ENCODE assay signal across 8 cellular contexts in the genomic region with DNA sequence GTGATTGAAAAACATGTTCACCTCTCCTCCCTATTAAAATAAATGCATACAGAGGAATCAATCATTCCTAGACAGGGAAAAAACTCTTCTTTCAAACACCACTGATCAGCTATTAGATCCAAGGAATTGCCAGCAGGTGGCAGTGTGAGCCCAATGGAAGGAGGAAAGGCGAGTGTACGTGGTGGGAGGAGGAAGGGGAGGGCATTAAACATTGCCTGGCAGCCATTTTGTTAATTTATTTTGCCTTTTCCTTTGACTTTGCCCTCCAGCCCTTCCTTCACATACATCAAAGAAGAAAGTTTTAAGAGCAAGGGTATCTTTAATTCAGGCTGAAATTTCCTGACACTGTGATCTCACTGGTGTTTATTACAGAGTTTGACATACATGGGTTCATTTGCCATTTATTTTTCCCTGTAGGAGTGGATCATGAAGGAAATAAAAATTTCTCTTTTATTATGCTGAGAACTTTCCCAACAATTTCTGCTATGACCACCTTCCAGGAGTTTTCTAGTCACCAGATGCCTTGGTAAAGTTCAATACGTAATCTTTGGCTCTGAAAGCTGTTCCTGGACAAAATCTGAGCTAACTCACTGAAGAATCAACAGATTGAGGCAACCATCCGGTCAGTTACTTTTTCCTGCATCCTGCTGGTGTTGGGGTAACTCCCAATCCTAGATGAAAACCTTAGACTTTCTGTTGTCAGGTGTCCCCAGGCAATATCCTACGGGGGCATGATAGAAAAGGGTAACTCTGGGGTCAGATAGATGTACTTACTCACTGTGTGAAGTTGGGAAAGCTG. TPM values are rescaled to one million over a fixed set of nuclear protein-coding genes. Genes with fewer than 3 reads are reported as not detected.
DNase-seq lines count a peak whose midpoint lies in the region; ATAC-seq and TF ChIP-seq lines count a peak whose summit lies in the region.

No MANE protein-coding gene starts in this region.

- no peaks in the 10 kb centered on the region for H3K9me3 ChIP-seq in left lung

- H3K27ac ChIP-seq in left lung, result peak overlapping the region; percentile 93 to 98

- intact Hi-C loops in dendritic cell treated with granulocyte-macrophage colony-stimulating factor and Interleukin-4, amounts not matched to agents 40 ng/mL and 50 ng/mL, for 4 days (cut with micrococcal nuclease), result loop anchor here (1.0 to 5.0 kb wide), 2 partner anchors 41 to 227 kb away; no protein-coding TSS in a partner anchor
- intact Hi-C loops in left lung (cut with DNase I), result loop anchor here in 1 of 2 donors (5.0 to 10.0 kb wide), 3 partner anchors 76 to 438 kb away; a partner anchor contains a TSS

- no peaks in the 10 kb centered on the region for H3K9me3 Mint-ChIP-seq in activated CD4-positive, alpha-beta T cell treated with anti-CD3 and anti-CD28 coated beads, Interleukin-2, amount 10 ng/mL, durations not matched to agents 7 days and 5 days
- no peaks in the 10 kb centered on the region for H3K9me3 Mint-ChIP-seq in dendritic cell treated with granulocyte-macrophage colony-stimulating factor and Interleukin-4, amounts not matched to agents 40 ng/mL and 50 ng/mL, for 4 days

- peak; percentile 67 for TF ChIP-seq CTCF in GM12874 (IDR thresholded peaks at IDR 0.05; ENCODE audit: insufficient read depth, low read depth, low read length)
- peak; percentile 70 to 84 for TF ChIP-seq CTCF in left lung (IDR thresholded peaks at IDR 0.05)

- H3K36me3 ChIP-seq in left lung, result no peaks in the 10 kb centered on the region

- H3K4me3 Mint-ChIP-seq in activated CD4-positive, alpha-beta T cell treated with anti-CD3 and anti-CD28 coated beads, Interleukin-2, amount 10 ng/mL, durations not matched to agents 7 days and 5 days, result peak overlapping the region; percentile 96
- peak overlapping the region; percentile 24 for H3K4me3 Mint-ChIP-seq in dendritic cell treated with granulocyte-macrophage colony-stimulating factor and Interleukin-4, amounts not matched to agents 40 ng/mL and 50 ng/mL, for 4 days

- H3K27ac Mint-ChIP-seq in activated CD4-positive, alpha-beta T cell treated with anti-CD3 and anti-CD28 coated beads, Interleukin-2, amount 10 ng/mL, durations not matched to agents 7 days and 5 days, result peak overlapping the region; percentile 98
- H3K27ac Mint-ChIP-seq in dendritic cell treated with granulocyte-macrophage colony-stimulating factor and Interleukin-4, amounts not matched to agents 40 ng/mL and 50 ng/mL, for 4 days, result peak overlapping the region; percentile 72

- H3K36me3 Mint-ChIP-seq in activated CD4-positive, alpha-beta T cell treated with anti-CD3 and anti-CD28 coated beads, Interleukin-2, amount 10 ng/mL, durations not matched to agents 7 days and 5 days (ENCODE audit: low read depth), result peaks cover 7% of the 10 kb centered on the region
- peaks cover 21% of the 10 kb centered on the region for H3K36me3 Mint-ChIP-seq in dendritic cell treated with granulocyte-macrophage colony-stimulating factor and Interleukin-4, amounts not matched to agents 40 ng/mL and 50 ng/mL, for 4 days (ENCODE audit: low read depth)

- CTCF ChIA-PET in activated CD4-positive, alpha-beta T cell treated with anti-CD3 and anti-CD28 coated beads, Interleukin-2, amount 10 ng/mL, durations not matched to agents 7 days and 5 days (lab: Charles Lee), result interaction anchor here (0.6 to 46.6 kb wide), 21 partner anchors 12 to 464 kb away, joined by 3 to 1139 read pairs (median 7); a partner anchor contains a TSS

- peaks cover 23 to 40% of the 10 kb centered on the region in 2 donors for H3K4me1 ChIP-seq in left lung

- POLR2A ChIA-PET in activated CD4-positive, alpha-beta T cell treated with anti-CD3 and anti-CD28 coated beads, Interleukin-2, amount 10 ng/mL, durations not matched to agents 7 days and 5 days (lab: Charles Lee), result interaction anchor here (0.6 to 0.7 kb wide), 2 partner anchors 73 to 463 kb away, joined by 3 read pairs; a partner anchor contains a TSS

- no peaks in the 10 kb centered on the region for H3K27me3 ChIP-seq in left lung

- H3K27me3 Mint-ChIP-seq in activated CD4-positive, alpha-beta T cell treated with anti-CD3 and anti-CD28 coated beads, Interleukin-2, amount 10 ng/mL, durations not matched to agents 7 days and 5 days, result no peaks in the 10 kb centered on the region
- peaks cover 4% of the 10 kb centered on the region for H3K27me3 Mint-ChIP-seq in dendritic cell treated with granulocyte-macrophage colony-stimulating factor and Interleukin-4, amounts not matched to agents 40 ng/mL and 50 ng/mL, for 4 days

- DNase-seq in NCI-H526 (lab: John Stamatoyannopoulos, UW) (peak; percentile 86 to 97), left lung (peak in 1 of 2 donors; percentile 89)
- peak; percentile 96 for DNase-seq in activated CD4-positive, alpha-beta T cell treated with anti-CD3 and anti-CD28 coated beads, Interleukin-2, amount 10 ng/mL, durations not matched to agents 7 days and 5 days
- DNase-seq in stimulated activated CD4-positive, alpha-beta T cell treated with anti-CD3 and anti-CD28 coated beads, Interleukin-1b, Interleukin-23, amount 100 ng/mL, for 48 hours, result peak; percentile 88

- peak overlapping the region in 1 of 2 donors; percentile 83 for H3K4me3 ChIP-seq in left lung

- H3K4me1 Mint-ChIP-seq in activated CD4-positive, alpha-beta T cell treated with anti-CD3 and anti-CD28 coated beads, Interleukin-2, amount 10 ng/mL, durations not matched to agents 7 days and 5 days, result peaks cover 39% of the 10 kb centered on the region
- H3K4me1 Mint-ChIP-seq in dendritic cell treated with granulocyte-macrophage colony-stimulating factor and Interleukin-4, amounts not matched to agents 40 ng/mL and 50 ng/mL, for 4 days (ENCODE audit: low read depth), result peaks cover 23% of the 10 kb centered on the region

- ATAC-seq in HG03460 (IDR thresholded peaks at IDR 0.05; ENCODE audit: unreplicated experiment) (peak; percentile 36), left lung (peak; percentile 78), HG02884 (IDR thresholded peaks at IDR 0.05; ENCODE audit: unreplicated experiment) (no peak)

RNA-seq across cellular contexts. Expression of a gene that starts 1.9 kb away (rescaled TPM):
- total RNA-seq in activated CD4-positive, alpha-beta T cell treated with anti-CD3 and anti-CD28 coated beads, Interleukin-2, amount 10 ng/mL, durations not matched to agents 7 days and 5 days, result 1 to 10 TPM; 8.8 to 9.7 TPM
- 1 to 10 TPM; 6.4 to 9.9 TPM for total RNA-seq in left lung

RNA-seq across cellular contexts. Expression of a gene that starts 6.8 kb away (rescaled TPM):
- total RNA-seq in activated CD4-positive, alpha-beta T cell treated with anti-CD3 and anti-CD28 coated beads, Interleukin-2, amount 10 ng/mL, durations not matched to agents 7 days and 5 days, result under 1 TPM; 0.45 to 0.52 TPM
- not detected for total RNA-seq in left lung

RNA-seq across cellular contexts. Expression of a gene that starts 37.0 kb away (rescaled TPM):
- 1 to 10 TPM; 5.8 to 7.6 TPM for total RNA-seq in activated CD4-positive, alpha-beta T cell treated with anti-CD3 and anti-CD28 coated beads, Interleukin-2, amount 10 ng/mL, durations not matched to agents 7 days and 5 days
- total RNA-seq in left lung, result 1 to 10 TPM; 4.1 to 8.1 TPM

RNA-seq across cellular contexts. Expression of a gene that starts 52.6 kb away (rescaled TPM):
- 10 to 100 TPM; 25.3 to 29.7 TPM for total RNA-seq in activated CD4-positive, alpha-beta T cell treated with anti-CD3 and anti-CD28 coated beads, Interleukin-2, amount 10 ng/mL, durations not matched to agents 7 days and 5 days
- total RNA-seq in left lung, result 10 to 100 TPM; 11.3 to 14.9 TPM
